ENCODE assay signal across 8 cellular contexts in genomic region chr4:142817442-142817841, GRCh38. TPM values are rescaled to one million over a fixed set of nuclear protein-coding genes. Genes with fewer than 3 reads are reported as not detected.
DNase-seq lines count a peak whose midpoint lies in the region; ATAC-seq and TF ChIP-seq lines count a peak whose summit lies in the region.

No MANE protein-coding gene starts in this region.

- ATAC-seq in lower lobe of right lung: no peak

- H3K27ac ChIP-seq in lower lobe of right lung: peak overlapping the region; percentile 39

- CTCF ChIA-PET in activated naive CD4-positive, alpha-beta T cell treated with anti-CD3 and anti-CD28 coated beads, Interleukin-2, amount 10 ng/mL, durations not matched to agents 7 days and 5 days (lab: Charles Lee): no interaction called here

- H3K4me3 ChIP-seq in MG63 (peak overlapping the region; percentile 12; the same call in 1 of the 2 replicates), lower lobe of right lung (no peak overlapping the region)

- peaks cover 4% of the 10 kb centered on the region for H3K36me3 Mint-ChIP-seq in activated naive CD4-positive, alpha-beta T cell treated with anti-CD3 and anti-CD28 coated beads, Interleukin-2, amount 10 ng/mL, durations not matched to agents 7 days and 5 days

- intact Hi-C loops in lower lobe of right lung (cut with DNase I): no loop called here

- H3K27me3 ChIP-seq in MG63: no peaks in the 10 kb centered on the region
- no peaks in the 10 kb centered on the region for H3K27me3 ChIP-seq in lower lobe of right lung (ENCODE audit: low read depth)

- H3K9me3 Mint-ChIP-seq in activated naive CD4-positive, alpha-beta T cell treated with anti-CD3 and anti-CD28 coated beads, Interleukin-2, amount 10 ng/mL, durations not matched to agents 7 days and 5 days: peaks cover 1% of the 10 kb centered on the region

- H3K27ac Mint-ChIP-seq in activated naive CD4-positive, alpha-beta T cell treated with anti-CD3 and anti-CD28 coated beads, Interleukin-2, amount 10 ng/mL, durations not matched to agents 7 days and 5 days: no peak overlapping the region

- no peaks in the 10 kb centered on the region for H3K27me3 Mint-ChIP-seq in activated naive CD4-positive, alpha-beta T cell treated with anti-CD3 and anti-CD28 coated beads, Interleukin-2, amount 10 ng/mL, durations not matched to agents 7 days and 5 days

- peak; percentile 65 for DNase-seq in AG08396 (ENCODE audit: low spot score)
- DNase-seq in MG63: peak; percentile 74
- DNase-seq in activated naive CD4-positive, alpha-beta T cell treated with anti-CD3 and anti-CD28 coated beads, Interleukin-2, amount 10 ng/mL, durations not matched to agents 7 days and 5 days: peak; percentile 52
- DNase-seq in lower lobe of right lung: no peak
- DNase-seq in cerebellum (ENCODE audit: low spot score): no peak
- no peak for DNase-seq in NCI-H1105 (lab: John Stamatoyannopoulos, UW)
- no peak for DNase-seq in occipital lobe (lab: John Stamatoyannopoulos, UW)
- no peak for DNase-seq in GM13977 (ENCODE audit: low spot score)

- no peaks in the 10 kb centered on the region for H3K4me1 ChIP-seq in lower lobe of right lung

- H3K36me3 ChIP-seq in MG63 (no peaks in the 10 kb centered on the region), lower lobe of right lung (no peaks in the 10 kb centered on the region)

- in situ Hi-C loops in GM13977 (cut with MboI; ENCODE audit: low pct_unique_long_range_greater_than_20kb, low sequenced_read_pairs, unreplicated experiment): no loop called here

- no peak overlapping the region for H3K4me3 Mint-ChIP-seq in activated naive CD4-positive, alpha-beta T cell treated with anti-CD3 and anti-CD28 coated beads, Interleukin-2, amount 10 ng/mL, durations not matched to agents 7 days and 5 days

- peaks cover 19% of the 10 kb centered on the region for H3K4me1 Mint-ChIP-seq in activated naive CD4-positive, alpha-beta T cell treated with anti-CD3 and anti-CD28 coated beads, Interleukin-2, amount 10 ng/mL, durations not matched to agents 7 days and 5 days

- no peak for TF ChIP-seq CTCF in lower lobe of right lung (IDR thresholded peaks at IDR 0.05)
- no peak for TF ChIP-seq CTCF in GM13977 (IDR thresholded peaks at IDR 0.05; ENCODE audit: extremely low read depth, insufficient read depth, missing control alignments)

- H3K9me3 ChIP-seq in MG63: no peaks in the 10 kb centered on the region
- no peaks in the 10 kb centered on the region for H3K9me3 ChIP-seq in lower lobe of right lung

RNA-seq across cellular contexts. Expression of gene INPP4B, which starts 28.7 kb away (rescaled TPM):
- 4.0 and 8.8 TPM in 2 replicates for total RNA-seq in MG63 (2014; rRNA removed; shearing (Covaris generic); ENCODE audit: low replicate concordance)
- total RNA-seq in lower lobe of right lung: 12.1 TPM
- 12.8 TPM for total RNA-seq in cerebellum
- 6.7 TPM for total RNA-seq in occipital lobe

Comparison
In these comparisons a context has a peak if more than half of its experiments do, and no peak if none do; other contexts are left out.
1. DNase-seq: peak in AG08396 (single experiment), MG63 (single experiment) and activated naive CD4-positive, alpha-beta T cell treated with anti-CD3 and anti-CD28 coated beads, Interleukin-2, amount 10 ng/mL, durations not matched to agents 7 days and 5 days (single experiment); none in lower lobe of right lung (single experiment), cerebellum (single experiment), NCI-H1105 (single experiment), occipital lobe (single experiment) and GM13977 (single experiment).